ENCODE assay signal across 1 cellular context in genomic region chr9:69178583-69179011, GRCh38.
TF ChIP-seq lines count a peak whose summit lies in the region.

No MANE protein-coding gene starts in this region.

TF ChIP-seq in SK-N-SH treated with all-trans-retinoic acid at 6 μM for 48 hours, 23 proteins besides CTCF, POLR2A, EP300 and RAD21 (continued from another document):
- TF ChIP-seq PATZ1 (CRISPR knock-in tag; IDR thresholded peaks at IDR 0.05; ENCODE audit: borderline replicate concordance): no peak
- TF ChIP-seq CSDC2 (CRISPR knock-in tag; IDR thresholded peaks at IDR 0.05): no peak
- no peak for TF ChIP-seq PPARA (CRISPR knock-in tag; IDR thresholded peaks at IDR 0.05; ENCODE audit: borderline replicate concordance)
- no peak for TF ChIP-seq ZFP3 (CRISPR knock-in tag; IDR thresholded peaks at IDR 0.05)
- peak; percentile 68 for TF ChIP-seq ISL1 (CRISPR knock-in tag; IDR thresholded peaks at IDR 0.05)
